Comparison of ENCODE assay signal across 8 cellular contexts in genomic region chr3:88000853-88001252, GRCh38. TPM values are rescaled to one million over a fixed set of nuclear protein-coding genes. Genes with fewer than 3 reads are reported as not detected.
DNase-seq lines count a peak whose midpoint lies in the region; ATAC-seq and TF ChIP-seq lines count a peak whose summit lies in the region.
"Had no signal": no experiment of that assay in that cellular context is flagged by ENCODE, and none has a peak within 500 bp of the region (broad histone marks: within the 10 kb centered on the region; RNA-seq: fewer than 3 reads in every experiment).

No MANE protein-coding gene starts in this region.

- no peak for DNase-seq in activated T-helper 1 cell treated with anti-CD3 and anti-CD28 coated beads, Interleukin-12 subunit alpha, Interleukin-12 subunit beta, Interleukin-2, Interleukin-4 antibody, amounts not matched to agents 30 ng/mL and 10 ng/mL and 1 ng/mL, durations not matched to agents 14 hours and 24 hours and 36 hours (ENCODE audit: low spot score)
- peak; percentile 35 for DNase-seq in hepatocyte (ENCODE audit: low spot score)
- DNase-seq in stimulated activated effector memory CD8-positive, alpha-beta T cell treated with anti-CD3 and anti-CD28 coated beads, Interleukin-12 subunit alpha, Interleukin-12 subunit beta, amount 100 ng/mL, for 72 hours (ENCODE audit: low spot score in 2 of 2), result peak in 1 of 2 donors; percentile 54
- DNase-seq in tibial nerve (ENCODE audit: low spot score in 2 of 2), result no peak
- no peak for DNase-seq in NCI-H1048 (lab: John Stamatoyannopoulos, UW)

- TF ChIP-seq POLR2A in tibial nerve (IDR thresholded peaks at IDR 0.05), result no peak

- H3K4me2 ChIP-seq in hepatocyte, result peak overlapping the region; percentile 71

- TF ChIP-seq EP300 in tibial nerve (IDR thresholded peaks at IDR 0.05), result no peak

- H3K27me3 Mint-ChIP-seq in activated T-helper 1 cell treated with anti-CD3 and anti-CD28 coated beads, Interleukin-12 subunit alpha, Interleukin-12 subunit beta, Interleukin-2, Interleukin-4 antibody, amounts not matched to agents 30 ng/mL and 10 ng/mL and 1 ng/mL, durations not matched to agents 14 hours and 24 hours and 36 hours (ENCODE audit: insufficient read depth), result peaks cover 15% of the 10 kb centered on the region

- no peak for TF ChIP-seq CTCF in hepatocyte (IDR thresholded peaks at IDR 0.05; ENCODE audit: poor library complexity)
- no peak for TF ChIP-seq CTCF in tibial nerve (IDR thresholded peaks at IDR 0.05)

- intact Hi-C loops in activated T-helper 1 cell treated with anti-CD3 and anti-CD28 coated beads, Interleukin-12 subunit alpha, Interleukin-12 subunit beta, Interleukin-2, Interleukin-4 antibody, amounts not matched to agents 30 ng/mL and 10 ng/mL and 1 ng/mL, durations not matched to agents 14 hours and 24 hours and 36 hours (cut with micrococcal nuclease), result loop anchor here (5.0 to 10.0 kb wide), 5 partner anchors 209 to 1026 kb away; partner anchors contain the start of gene HTR1F

- H3K36me3 ChIP-seq in hepatocyte (replicated peaks; ENCODE audit: insufficient read depth, low read depth) (no peaks in the 10 kb centered on the region), tibial nerve (no peaks in the 10 kb centered on the region)

- H3K27ac Mint-ChIP-seq in activated T-helper 1 cell treated with anti-CD3 and anti-CD28 coated beads, Interleukin-12 subunit alpha, Interleukin-12 subunit beta, Interleukin-2, Interleukin-4 antibody, amounts not matched to agents 30 ng/mL and 10 ng/mL and 1 ng/mL, durations not matched to agents 14 hours and 24 hours and 36 hours, result no peak overlapping the region
- H3K27ac Mint-ChIP-seq in stimulated activated effector memory CD8-positive, alpha-beta T cell treated with anti-CD3 and anti-CD28 coated beads, Interleukin-12 subunit alpha, Interleukin-12 subunit beta, amount 100 ng/mL, for 72 hours, result no peak overlapping the region

- H3K79me2 ChIP-seq in hepatocyte, result no peaks in the 10 kb centered on the region

- WGBS in hepatocyte (ENCODE audit: low lambda C conversion rate, missing lambda C conversion rate), result 54% methylated on average over 13 of the region's 13 CpGs
- 41 to 49% methylated on average over 13 of the region's 13 CpGs for WGBS in tibial nerve, 2 donors

- H3K9me3 Mint-ChIP-seq in activated T-helper 1 cell treated with anti-CD3 and anti-CD28 coated beads, Interleukin-12 subunit alpha, Interleukin-12 subunit beta, Interleukin-2, Interleukin-4 antibody, amounts not matched to agents 30 ng/mL and 10 ng/mL and 1 ng/mL, durations not matched to agents 14 hours and 24 hours and 36 hours, result no peaks in the 10 kb centered on the region
- H3K9me3 Mint-ChIP-seq in stimulated activated effector memory CD8-positive, alpha-beta T cell treated with anti-CD3 and anti-CD28 coated beads, Interleukin-12 subunit alpha, Interleukin-12 subunit beta, amount 100 ng/mL, for 72 hours, result no peaks in the 10 kb centered on the region

- H4K20me1 ChIP-seq in hepatocyte (ENCODE audit: insufficient read depth, poor library complexity, severe bottlenecking), result no peaks in the 10 kb centered on the region

- H3K27ac ChIP-seq in hepatocyte (no peak overlapping the region), tibial nerve (no peak overlapping the region)

- no peak overlapping the region for H3K4me3 ChIP-seq in hepatocyte
- peak overlapping the region in 2 of 4 donors; percentile 8 to 25 for H3K4me3 ChIP-seq in tibial nerve

- no peaks in the 10 kb centered on the region for H3K36me3 Mint-ChIP-seq in activated T-helper 1 cell treated with anti-CD3 and anti-CD28 coated beads, Interleukin-12 subunit alpha, Interleukin-12 subunit beta, Interleukin-2, Interleukin-4 antibody, amounts not matched to agents 30 ng/mL and 10 ng/mL and 1 ng/mL, durations not matched to agents 14 hours and 24 hours and 36 hours (ENCODE audit: low read depth)
- no peaks in the 10 kb centered on the region for H3K36me3 Mint-ChIP-seq in stimulated activated effector memory CD8-positive, alpha-beta T cell treated with anti-CD3 and anti-CD28 coated beads, Interleukin-12 subunit alpha, Interleukin-12 subunit beta, amount 100 ng/mL, for 72 hours

- peak overlapping the region; percentile 42 for H3K4me3 Mint-ChIP-seq in activated T-helper 1 cell treated with anti-CD3 and anti-CD28 coated beads, Interleukin-12 subunit alpha, Interleukin-12 subunit beta, Interleukin-2, Interleukin-4 antibody, amounts not matched to agents 30 ng/mL and 10 ng/mL and 1 ng/mL, durations not matched to agents 14 hours and 24 hours and 36 hours
- H3K4me3 Mint-ChIP-seq in stimulated activated effector memory CD8-positive, alpha-beta T cell treated with anti-CD3 and anti-CD28 coated beads, Interleukin-12 subunit alpha, Interleukin-12 subunit beta, amount 100 ng/mL, for 72 hours, result no peak overlapping the region

- no peaks in the 10 kb centered on the region for H3K27me3 ChIP-seq in hepatocyte
- no peaks in the 10 kb centered on the region for H3K27me3 ChIP-seq in tibial nerve

- H2AFZ ChIP-seq in hepatocyte, result peak overlapping the region; percentile 69

- ATAC-seq in HG02938 (IDR thresholded peaks at IDR 0.05; ENCODE audit: unreplicated experiment) (peak; percentile 44), GM18868 (IDR thresholded peaks at IDR 0.05; ENCODE audit: unreplicated experiment) (no peak)
- ATAC-seq in stimulated activated effector memory CD8-positive, alpha-beta T cell treated with anti-CD3 and anti-CD28 coated beads, Interleukin-12 subunit alpha, Interleukin-12 subunit beta, amount 100 ng/mL, for 72 hours, result peak; percentile 46
- ATAC-seq: HCT116 had no signal

- H3K4me1 Mint-ChIP-seq in activated T-helper 1 cell treated with anti-CD3 and anti-CD28 coated beads, Interleukin-12 subunit alpha, Interleukin-12 subunit beta, Interleukin-2, Interleukin-4 antibody, amounts not matched to agents 30 ng/mL and 10 ng/mL and 1 ng/mL, durations not matched to agents 14 hours and 24 hours and 36 hours (ENCODE audit: low read depth), result peaks cover 30% of the 10 kb centered on the region
- H3K4me1 Mint-ChIP-seq in stimulated activated effector memory CD8-positive, alpha-beta T cell treated with anti-CD3 and anti-CD28 coated beads, Interleukin-12 subunit alpha, Interleukin-12 subunit beta, amount 100 ng/mL, for 72 hours, result peaks cover 14% of the 10 kb centered on the region

- no peaks in the 10 kb centered on the region for H3K9me2 ChIP-seq in hepatocyte (replicated peaks; ENCODE audit: insufficient read depth)

- H3K4me1 ChIP-seq in hepatocyte (ENCODE audit: insufficient read depth) (no peaks in the 10 kb centered on the region), tibial nerve (peaks cover 0 to 22% (median 0%) of the 10 kb centered on the region in 4 donors)

- H3K9me3 ChIP-seq in hepatocyte (ENCODE audit: low read depth), result no peaks in the 10 kb centered on the region
- no peaks in the 10 kb centered on the region for H3K9me3 ChIP-seq in tibial nerve

RNA-seq across cellular contexts. Expression of gene CGGBP1, which starts 58.0 kb away (rescaled TPM):
- total RNA-seq in activated T-helper 1 cell treated with anti-CD3 and anti-CD28 coated beads, Interleukin-12 subunit alpha, Interleukin-12 subunit beta, Interleukin-2, Interleukin-4 antibody, amounts not matched to agents 30 ng/mL and 10 ng/mL and 1 ng/mL, durations not matched to agents 14 hours and 24 hours and 36 hours, result 90.5 and 95.0 TPM in 2 replicates
- 75.9 and 84.0 TPM in 2 replicates for total RNA-seq in hepatocyte
- polyA plus RNA-seq in hepatocyte, result 41.8 and 46.6 TPM in 2 replicates
- 10 to 100 TPM; 57.3 to 70.6 (median 65.0) TPM for total RNA-seq in tibial nerve

RNA-seq across cellular contexts. Expression of gene ZNF654, which starts 58.2 kb away (rescaled TPM):
- 19.4 and 19.8 TPM in 2 replicates for total RNA-seq in activated T-helper 1 cell treated with anti-CD3 and anti-CD28 coated beads, Interleukin-12 subunit alpha, Interleukin-12 subunit beta, Interleukin-2, Interleukin-4 antibody, amounts not matched to agents 30 ng/mL and 10 ng/mL and 1 ng/mL, durations not matched to agents 14 hours and 24 hours and 36 hours
- total RNA-seq in hepatocyte (16.2 and 20.5 TPM in 2 replicates), tibial nerve (10 to 100 TPM; 13.7 to 31.5 (median 15.7) TPM)
- 6.3 and 6.9 TPM in 2 replicates for polyA plus RNA-seq in hepatocyte
